ENCODE assay signal across 20 cellular contexts in the genomic region with DNA sequence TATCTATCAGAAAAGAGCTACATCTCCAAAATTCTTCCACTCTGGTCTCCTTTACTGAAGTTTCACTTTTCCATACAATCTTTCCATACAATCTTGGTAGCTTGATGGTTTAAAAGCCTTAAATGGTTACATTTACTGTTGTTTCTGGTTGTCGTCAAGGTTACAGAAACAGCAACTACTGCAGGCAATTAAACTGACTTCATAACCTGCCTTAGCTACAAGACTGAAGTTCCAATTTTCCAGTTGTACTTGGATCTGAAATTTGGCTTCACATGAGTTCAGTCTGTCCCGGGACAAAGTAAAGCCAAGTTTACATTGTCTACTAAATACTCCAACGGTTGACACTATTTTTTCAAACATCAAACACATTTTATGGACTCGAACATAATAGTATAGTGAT.
DNase-seq lines count a peak whose midpoint lies in the region; ATAC-seq, FAIRE-seq and TF ChIP-seq lines count a peak whose summit lies in the region.
"Had no signal": no experiment of that assay in that cellular context is flagged by ENCODE, and none has a peak within 500 bp of the region (broad histone marks: within the 10 kb centered on the region; RNA-seq: fewer than 3 reads in every experiment).

No MANE protein-coding gene starts in this region.

- no peaks in the 10 kb centered on the region for H3K27me3 ChIP-seq in Loucy (ENCODE audit: insufficient read depth, low read length, poor library complexity, severe bottlenecking)
- H3K27me3 ChIP-seq: BE2C, SJCRH30 had no signal

- H3K9me3 ChIP-seq in Loucy (ENCODE audit: insufficient read depth, low read depth, low read length) = no peaks in the 10 kb centered on the region
- H3K9me3 ChIP-seq: BE2C, SJCRH30 had no signal

- ATAC-seq in GM18867 (IDR thresholded peaks at IDR 0.05; ENCODE audit: unreplicated experiment) = no peak

- TF ChIP-seq CTCF in Loucy (conservative IDR thresholded peaks at IDR 0.05; ENCODE audit: low read length) (no peak), fibroblast of villous mesenchyme (IDR thresholded peaks at IDR 0.05; ENCODE audit: insufficient read depth, low read depth, low read length) (no peak), D721Med (IDR thresholded peaks at IDR 0.05; ENCODE audit: insufficient read depth, missing control alignments) (no peak), GM20000 (IDR thresholded peaks at IDR 0.05; ENCODE audit: extremely low read depth, missing control alignments) (no peak)

- DNase-seq in dermis blood vessel endothelial cell = peak; percentile 30
- peak; percentile 16 for DNase-seq in fibroblast of villous mesenchyme (ENCODE audit: low read depth)
- peak; percentile 21 for DNase-seq in stromal cell of bone marrow (ENCODE audit: low read depth)
- DNase-seq in D721Med (ENCODE audit: insufficient read length, low spot score) = no peak
- no peak for DNase-seq in GM20000 (ENCODE audit: low spot score)
- DNase-seq in NCI-H2081 treated with DMSO at 0.1 percent for 48 hours (lab: John Stamatoyannopoulos, UW) = no peak
- DNase-seq: BE2C; CD4-positive, alpha-beta memory T cell; DMS79 treated with DMSO at 0.1 percent for 48 hours; GDM1; HCEC 1CT; Karpas-422; NCI-H1417 treated with DMSO at 0.1 percent for 48 hours; NCI-H2081; NCI-H2227 treated with DMSO at 0.1 percent for 48 hours; NCI-H526; SJCRH30 had no signal

- H4K20me1 ChIP-seq in Loucy (ENCODE audit: insufficient read depth, low read length, poor library complexity, severe bottlenecking) = no peaks in the 10 kb centered on the region

- no peaks in the 10 kb centered on the region for H3K9me2 ChIP-seq in Loucy (replicated peaks; ENCODE audit: low read depth, low read length)

- no peaks in the 10 kb centered on the region; the same call in 1 of the 2 replicates for H3F3A ChIP-seq in Loucy (ENCODE audit: low read depth)

- H3K4me2 ChIP-seq in Loucy (ENCODE audit: low read depth, low read length, poor library complexity, severe bottlenecking) = peak overlapping the region; percentile 51

- peaks cover 19% of the 10 kb centered on the region for H3K4me1 ChIP-seq in Loucy (ENCODE audit: insufficient read depth, low read length, poor library complexity, severe bottlenecking)
- H3K4me1 ChIP-seq: BE2C, SJCRH30 had no signal

- H3K4me3 ChIP-seq in Loucy (ENCODE audit: low read length, poor library complexity, severe bottlenecking) (peak overlapping the region; percentile 31), fibroblast of villous mesenchyme (ENCODE audit: low read depth, low read length) (no peak overlapping the region)
- H3K4me3 ChIP-seq: SJCRH30 had no signal

- H3K9ac ChIP-seq in Loucy (ENCODE audit: low read depth, low read length, poor library complexity, severe bottlenecking) = no peak overlapping the region

- H2AFZ ChIP-seq in Loucy (ENCODE audit: low read length) = no peak overlapping the region

- H3K36me3 ChIP-seq in Loucy (ENCODE audit: insufficient read depth, low read length) = no peaks in the 10 kb centered on the region
- H3K36me3 ChIP-seq: BE2C, SJCRH30 had no signal

- FAIRE-seq in D721Med (lab: Jason Lieb, UNC) = no peak
- FAIRE-seq: GM12892 had no signal

- no peaks in the 10 kb centered on the region for H3K79me2 ChIP-seq in Loucy (ENCODE audit: insufficient read depth, low read length)

Comparison
In these comparisons a context has a peak if more than half of its experiments do, and no peak if none do; other contexts are left out.
1. DNase-seq: peak in dermis blood vessel endothelial cell (single experiment), fibroblast of villous mesenchyme (single experiment) and stromal cell of bone marrow (single experiment); none in D721Med (single experiment), GM20000 (single experiment) and NCI-H2081 treated with DMSO at 0.1 percent for 48 hours (single experiment).